Comparison of ENCODE assay signal across 9 cellular contexts in the genomic region with DNA sequence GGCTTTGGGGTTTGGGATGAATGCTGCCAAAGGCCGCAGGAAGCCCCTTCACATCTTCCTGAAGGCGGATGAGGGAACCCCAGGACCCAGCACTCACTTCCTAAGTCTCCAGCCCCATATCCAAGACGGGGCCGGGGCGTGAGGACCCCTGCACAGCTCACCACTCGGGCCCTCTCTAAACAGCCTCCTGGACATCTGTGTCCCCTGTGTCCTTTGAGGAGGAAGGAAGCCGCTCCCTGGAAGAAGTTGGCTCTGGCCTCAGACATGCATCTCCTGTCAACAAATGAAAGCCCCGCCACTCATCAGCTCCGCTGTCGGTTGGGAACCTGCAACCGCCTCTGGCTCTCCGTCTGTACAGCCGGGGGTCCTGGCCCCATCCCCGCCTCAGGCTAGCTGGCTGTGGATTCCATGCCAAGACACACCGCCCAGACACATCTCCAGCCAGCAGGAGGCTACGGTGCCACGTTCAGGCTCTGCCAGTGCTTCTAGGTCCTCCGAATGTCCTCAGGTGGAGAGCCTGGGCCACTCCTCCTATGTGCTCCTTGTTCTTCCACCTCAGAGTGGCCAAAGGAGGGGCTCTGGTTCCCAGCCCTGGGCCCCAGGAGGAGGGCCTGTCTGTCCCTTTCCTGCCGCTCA.
A peak's percentile ranks its signal among the peaks of the same experiment; 100 is the strongest.
DNase-seq lines count a peak whose midpoint lies in the region; ATAC-seq, FAIRE-seq and TF ChIP-seq lines count a peak whose summit lies in the region.
"Had no signal": no experiment of that assay in that cellular context is flagged by ENCODE, and none has a peak within 500 bp of the region (broad histone marks: within the 10 kb centered on the region; RNA-seq: fewer than 3 reads in every experiment).

No MANE protein-coding gene starts in this region.

- peak overlapping the region; percentile 77 for H3K27ac Mint-ChIP-seq in activated T-cell treated with anti-CD3 and anti-CD28 coated beads, Interleukin-2, amount 50 U/mL, for 24 hours
- peak overlapping the region; percentile 50 for H3K27ac Mint-ChIP-seq in type B pancreatic cell

- no peak for TF ChIP-seq RAD21 in HepG2 (CRISPR knock-in tag; IDR thresholded peaks at IDR 0.05)

- peak overlapping the region; percentile 55; the same call in 1 of the 2 replicates for H3K4me2 ChIP-seq in HepG2 (ENCODE audit: low read depth, low read length)

- FAIRE-seq in HepG2 (lab: Jason Lieb, UNC): no peak
- FAIRE-seq: pancreas had no signal

- TF ChIP-seq POLR2A in breast epithelium (IDR thresholded peaks at IDR 0.05): no peak
- TF ChIP-seq POLR2A in HepG2 (IDR thresholded peaks at IDR 0.05; ENCODE audit: insufficient read depth in 1 of 2, low read depth in 2 of 2, low read length in 2 of 2): no peak

- ATAC-seq in HepG2 (peak; percentile 15; the same call in 2 of the 3 replicates), GM21390 (IDR thresholded peaks at IDR 0.05; ENCODE audit: unreplicated experiment) (no peak), HG03196 (IDR thresholded peaks at IDR 0.05; ENCODE audit: unreplicated experiment) (no peak)

- TF ChIP-seq EP300 in HepG2 (IDR thresholded peaks at IDR 0.05; ENCODE audit: low read depth in 2 of 2, low read length in 2 of 2) (no peak), HepG2 (CRISPR knock-in tag; IDR thresholded peaks at IDR 0.05; ENCODE audit: borderline replicate concordance) (no peak)

- H3K4me1 ChIP-seq in breast epithelium: no peaks in the 10 kb centered on the region
- peaks cover 54% of the 10 kb centered on the region for H3K4me1 ChIP-seq in HepG2 (ENCODE audit: insufficient read depth, low read length)
- H3K4me1 ChIP-seq: pancreas had no signal

- in situ Hi-C loops in HepG2 (cut with HindIII; ENCODE audit: extremely low pct_ligation_motif_present, low pct_unique_long_range_greater_than_20kb): no loop called here

- H3K4me3 Mint-ChIP-seq in activated T-cell treated with anti-CD3 and anti-CD28 coated beads, Interleukin-2, amount 50 U/mL, for 24 hours: no peak overlapping the region
- peak overlapping the region; percentile 45 for H3K4me3 Mint-ChIP-seq in type B pancreatic cell

- no peak overlapping the region for H2AFZ ChIP-seq in HepG2 (ENCODE audit: low read length)

- H3K36me3 ChIP-seq in breast epithelium (no peaks in the 10 kb centered on the region), HepG2 (replicated peaks in 1 of 2; ENCODE audit: control insufficient read depth in 1 of 2, insufficient read depth in 2 of 2, low read length in 2 of 2) (no peaks in the 10 kb centered on the region)
- H3K36me3 ChIP-seq: pancreas had no signal

- no peak for TF ChIP-seq CTCF in breast epithelium (IDR thresholded peaks at IDR 0.05)
- peak; percentile 42; the same call in 1 of the 2 replicates for TF ChIP-seq CTCF in HepG2 (CRISPR knock-in tag; IDR thresholded peaks at IDR 0.05)
- TF ChIP-seq CTCF in type B pancreatic cell (conservative IDR thresholded peaks at IDR 0.05): no peak

- H3K79me2 ChIP-seq in HepG2 (ENCODE audit: insufficient read depth, low read length): no peaks in the 10 kb centered on the region

- H3K9ac ChIP-seq in HepG2 (ENCODE audit: insufficient read depth, low read depth, low read length): no peak overlapping the region

- H3K27me3 Mint-ChIP-seq in activated T-cell treated with anti-CD3 and anti-CD28 coated beads, Interleukin-2, amount 50 U/mL, for 24 hours: no peaks in the 10 kb centered on the region
- H3K27me3 Mint-ChIP-seq in type B pancreatic cell: no peaks in the 10 kb centered on the region

- no peaks in the 10 kb centered on the region for H3K27me3 ChIP-seq in breast epithelium
- H3K27me3 ChIP-seq in HepG2 (ENCODE audit: control insufficient read depth in 1 of 2, insufficient read depth in 2 of 2, low read length in 2 of 2): peaks cover 0 to 7% of the 10 kb centered on the region in 2 experiments; a peak in 4 of 5 replicates
- H3K27me3 ChIP-seq: pancreas had no signal

- WGBS in HepG2 (ENCODE audit: low lambda C conversion rate): 84% methylated on average over 8 of the region's 19 CpGs

- H3K9me3 ChIP-seq in breast epithelium (no peaks in the 10 kb centered on the region), HepG2 (ENCODE audit: low read length) (no peaks in the 10 kb centered on the region)
- H3K9me3 ChIP-seq: pancreas had no signal

- H3K4me3 ChIP-seq in breast epithelium (peak overlapping the region in 1 of 3 donors; percentile 1), HepG2 (replicated peaks in 1 of 3; ENCODE audit: insufficient read depth in 1 of 3, low read depth in 2 of 3, low read length in 3 of 3) (no peak overlapping the region)
- H3K4me3 ChIP-seq: pancreas had no signal

- no peaks in the 10 kb centered on the region for H4K20me1 ChIP-seq in HepG2 (ENCODE audit: insufficient read depth, low read length)

- no TSS peak for BruUV-seq in HepG2 (replicated peaks; lab: Mats Ljungman, UMichigan)

- peak; percentile 38 for DNase-seq in activated T-cell treated with anti-CD3 and anti-CD28 coated beads, Interleukin-2, amount 50 U/mL, for 24 hours
- DNase-seq in activated T-cell treated with anti-CD3 and anti-CD28 coated beads for 4 hours: no peak
- no peak for DNase-seq in breast epithelium (ENCODE audit: low spot score in 2 of 2)
- no peak for DNase-seq in HepG2 (ENCODE audit: low spot score)
- no peak for DNase-seq in type B pancreatic cell (ENCODE audit: extremely low spot score, unreplicated experiment)
- no peak for DNase-seq in D341Med (ENCODE audit: low spot score)

- CTCF ChIA-PET in HepG2 (lab: Yijun Ruan, JAX; ENCODE audit: low intra/inter-chr PET ratio, low total read pairs): no interaction called here

- H3K9me3 Mint-ChIP-seq in activated T-cell treated with anti-CD3 and anti-CD28 coated beads, Interleukin-2, amount 50 U/mL, for 24 hours: peaks cover 4% of the 10 kb centered on the region
- peaks cover 8% of the 10 kb centered on the region for H3K9me3 Mint-ChIP-seq in type B pancreatic cell

- peaks cover 60% of the 10 kb centered on the region for H3K4me1 Mint-ChIP-seq in activated T-cell treated with anti-CD3 and anti-CD28 coated beads, Interleukin-2, amount 50 U/mL, for 24 hours (ENCODE audit: low read depth)
- peaks cover 23% of the 10 kb centered on the region for H3K4me1 Mint-ChIP-seq in type B pancreatic cell (ENCODE audit: unreplicated experiment)

- POLR2A ChIA-PET in HepG2 (lab: Yijun Ruan, JAX): interaction anchor here (1.1 kb wide), 1 partner anchor 8 kb away, joined by 4 read pairs; no protein-coding TSS in a partner anchor

- intact Hi-C loops in breast epithelium (cut with DNase I; ENCODE audit: low total_unique reads) (loop anchor here (5.0 kb wide), 1 partner anchor 598 kb away; no protein-coding TSS in a partner anchor), HepG2 (cut with micrococcal nuclease; ENCODE audit: unreplicated experiment) (no loop called here)

- H3K36me3 Mint-ChIP-seq in activated T-cell treated with anti-CD3 and anti-CD28 coated beads, Interleukin-2, amount 50 U/mL, for 24 hours (ENCODE audit: low read depth): no peaks in the 10 kb centered on the region
- no peaks in the 10 kb centered on the region for H3K36me3 Mint-ChIP-seq in type B pancreatic cell

- H3K27ac ChIP-seq in breast epithelium: peak overlapping the region; percentile 66 to 75
- H3K27ac ChIP-seq in HepG2 (ENCODE audit: extremely low read length, insufficient read depth, low read length): no peak overlapping the region

TF ChIP-seq in HepG2, 621 proteins besides CTCF, POLR2A, EP300 and RAD21:
- TF ChIP-seq, protein P1, sequence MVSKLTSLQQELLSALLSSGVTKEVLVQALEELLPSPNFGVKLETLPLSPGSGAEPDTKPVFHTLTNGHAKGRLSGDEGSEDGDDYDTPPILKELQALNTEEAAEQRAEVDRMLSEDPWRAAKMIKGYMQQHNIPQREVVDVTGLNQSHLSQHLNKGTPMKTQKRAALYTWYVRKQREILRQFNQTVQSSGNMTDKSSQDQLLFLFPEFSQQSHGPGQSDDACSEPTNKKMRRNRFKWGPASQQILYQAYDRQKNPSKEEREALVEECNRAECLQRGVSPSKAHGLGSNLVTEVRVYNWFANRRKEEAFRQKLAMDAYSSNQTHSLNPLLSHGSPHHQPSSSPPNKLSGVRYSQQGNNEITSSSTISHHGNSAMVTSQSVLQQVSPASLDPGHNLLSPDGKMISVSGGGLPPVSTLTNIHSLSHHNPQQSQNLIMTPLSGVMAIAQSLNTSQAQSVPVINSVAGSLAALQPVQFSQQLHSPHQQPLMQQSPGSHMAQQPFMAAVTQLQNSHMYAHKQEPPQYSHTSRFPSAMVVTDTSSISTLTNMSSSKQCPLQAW (CRISPR knock-in tag; IDR thresholded peaks at IDR 0.05): no peak
- TF ChIP-seq MTA1 (CRISPR knock-in tag; IDR thresholded peaks at IDR 0.05; ENCODE audit: borderline replicate concordance): no peak
- TF ChIP-seq, protein P2, sequence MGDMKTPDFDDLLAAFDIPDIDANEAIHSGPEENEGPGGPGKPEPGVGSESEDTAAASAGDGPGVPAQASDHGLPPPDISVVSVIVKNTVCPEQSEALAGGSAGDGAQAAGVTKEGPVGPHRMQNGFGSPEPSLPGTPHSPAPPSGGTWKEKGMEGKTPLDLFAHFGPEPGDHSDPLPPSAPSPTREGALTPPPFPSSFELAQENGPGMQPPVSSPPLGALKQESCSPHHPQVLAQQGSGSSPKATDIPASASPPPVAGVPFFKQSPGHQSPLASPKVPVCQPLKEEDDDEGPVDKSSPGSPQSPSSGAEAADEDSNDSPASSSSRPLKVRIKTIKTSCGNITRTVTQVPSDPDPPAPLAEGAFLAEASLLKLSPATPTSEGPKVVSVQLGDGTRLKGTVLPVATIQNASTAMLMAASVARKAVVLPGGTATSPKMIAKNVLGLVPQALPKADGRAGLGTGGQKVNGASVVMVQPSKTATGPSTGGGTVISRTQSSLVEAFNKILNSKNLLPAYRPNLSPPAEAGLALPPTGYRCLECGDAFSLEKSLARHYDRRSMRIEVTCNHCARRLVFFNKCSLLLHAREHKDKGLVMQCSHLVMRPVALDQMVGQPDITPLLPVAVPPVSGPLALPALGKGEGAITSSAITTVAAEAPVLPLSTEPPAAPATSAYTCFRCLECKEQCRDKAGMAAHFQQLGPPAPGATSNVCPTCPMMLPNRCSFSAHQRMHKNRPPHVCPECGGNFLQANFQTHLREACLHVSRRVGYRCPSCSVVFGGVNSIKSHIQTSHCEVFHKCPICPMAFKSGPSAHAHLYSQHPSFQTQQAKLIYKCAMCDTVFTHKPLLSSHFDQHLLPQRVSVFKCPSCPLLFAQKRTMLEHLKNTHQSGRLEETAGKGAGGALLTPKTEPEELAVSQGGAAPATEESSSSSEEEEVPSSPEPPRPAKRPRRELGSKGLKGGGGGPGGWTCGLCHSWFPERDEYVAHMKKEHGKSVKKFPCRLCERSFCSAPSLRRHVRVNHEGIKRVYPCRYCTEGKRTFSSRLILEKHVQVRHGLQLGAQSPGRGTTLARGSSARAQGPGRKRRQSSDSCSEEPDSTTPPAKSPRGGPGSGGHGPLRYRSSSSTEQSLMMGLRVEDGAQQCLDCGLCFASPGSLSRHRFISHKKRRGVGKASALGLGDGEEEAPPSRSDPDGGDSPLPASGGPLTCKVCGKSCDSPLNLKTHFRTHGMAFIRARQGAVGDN (CRISPR knock-in tag; IDR thresholded peaks at IDR 0.05): 0 out of 2 replicates have a peak, but pooled peaks have one; percentile 3
- TF ChIP-seq NCOA1 (CRISPR knock-in tag; IDR thresholded peaks at IDR 0.05): no peak
- peak; percentile 44; the same call in 1 of the 2 replicates for TF ChIP-seq STAG1 (CRISPR knock-in tag; IDR thresholded peaks at IDR 0.05)
